8 cellular contexts compared by ENCODE assay signal in genomic region chr20:52191436-52192295, GRCh38. TPM values are rescaled to one million over a fixed set of nuclear protein-coding genes. Genes with fewer than 3 reads are reported as not detected.
DNase-seq lines count a peak whose midpoint lies in the region; ATAC-seq and TF ChIP-seq lines count a peak whose summit lies in the region.

Gene ZFP64, minus strand, starts transcription at chr20:52191779. Its CDS starts 143 bp downstream, at chr20:52191636.

- peak within 1 kb of the TSS; percentile 85 for H3K4me3 ChIP-seq in AG04450 (ENCODE audit: low read depth, low read length)

- no peaks in the 10 kb centered on the region for H3K9me3 ChIP-seq in AG04450 (ENCODE audit: control insufficient read depth, insufficient read depth, low read length)

- peak; percentile 73 for TF ChIP-seq CTCF in AG04450 (IDR thresholded peaks at IDR 0.05; ENCODE audit: low read depth, low read length)

- peak within 1 kb of the TSS; percentile 68 for H3K27ac ChIP-seq in AG04450 (ENCODE audit: low read depth, low read length)

- ATAC-seq in GM18858 (IDR thresholded peaks at IDR 0.05; ENCODE audit: unreplicated experiment), result peak; percentile 65
- ATAC-seq in HG03066 (IDR thresholded peaks at IDR 0.05; ENCODE audit: low read depth, unreplicated experiment), result peak; percentile 65

- POLR2A ChIA-PET in AG04450 (lab: Yijun Ruan, JAX), result interaction anchor here (0.6 kb wide), 1 partner anchor 14 kb away, joined by 3 read pairs; no protein-coding TSS in a partner anchor

- DNase-seq in AG04450 (ENCODE audit: low read depth, low spot score) (peak; percentile 27), NCI-H2196 treated with DMSO at 0.1 percent for 48 hours (lab: John Stamatoyannopoulos, UW; ENCODE audit: unreplicated experiment) (peak; percentile 66), cerebellum (ENCODE audit: low spot score) (peak; percentile 84), kidney glomerular epithelial cell (lab: John Stamatoyannopoulos, UW) (peak; percentile 52)
- peak; percentile 76 for DNase-seq in activated CD4-positive, CD25-positive, alpha-beta regulatory T cell treated with anti-CD3 and anti-CD28 coated beads, Interleukin-2, amount 50 U/mL, for 72 hours
- peak; percentile 50 to 57 for DNase-seq in stimulated activated CD4-positive, alpha-beta T cell treated with anti-CD3 and anti-CD28 coated beads, Interleukin-15, amount 100 ng/mL, for 48 hours (ENCODE audit: low read depth in 2 of 2)

- CTCF ChIA-PET in AG04450 (lab: Charles Lee), result interaction anchor here (0.5 to 1.6 kb wide), 10 partner anchors 11 to 471 kb away, joined by 3 to 15 read pairs (median 4); no protein-coding TSS in a partner anchor

- no peaks in the 10 kb centered on the region for H3K27me3 ChIP-seq in AG04450 (ENCODE audit: control insufficient read depth, insufficient read depth, low read length)

RNA-seq across cellular contexts. Expression of gene ZFP64, which starts in this region (rescaled TPM):
- 24.4 and 26.2 TPM in 2 replicates for polyA plus RNA-seq in AG04450 (2011; rRNA removed)
- 63.5 and 97.1 TPM in 2 replicates for polyA minus RNA-seq in AG04450 (2011; rRNA and poly(A)+ RNA removed)
- 12.9 TPM for total RNA-seq in cerebellum

Comparison
In these comparisons a context has a peak if more than half of its experiments do, and no peak if none do; other contexts are left out.
1. Peak in every context shown above with its lines: DNase-seq, ATAC-seq, H3K4me3 ChIP-seq and H3K27ac ChIP-seq.
2. DNase-seq: peak in every context shown above with its lines; median percentile 84 in cerebellum; 76 in activated CD4-positive, CD25-positive, alpha-beta regulatory T cell treated with anti-CD3 and anti-CD28 coated beads, Interleukin-2, amount 50 U/mL, for 72 hours; 66 in NCI-H2196 treated with DMSO at 0.1 percent for 48 hours; 54 in stimulated activated CD4-positive, alpha-beta T cell treated with anti-CD3 and anti-CD28 coated beads, Interleukin-15, amount 100 ng/mL, for 48 hours; 52 in kidney glomerular epithelial cell; 27 in AG04450.